Comparison of ENCODE assay signal across 20 cellular contexts in the genomic region with DNA sequence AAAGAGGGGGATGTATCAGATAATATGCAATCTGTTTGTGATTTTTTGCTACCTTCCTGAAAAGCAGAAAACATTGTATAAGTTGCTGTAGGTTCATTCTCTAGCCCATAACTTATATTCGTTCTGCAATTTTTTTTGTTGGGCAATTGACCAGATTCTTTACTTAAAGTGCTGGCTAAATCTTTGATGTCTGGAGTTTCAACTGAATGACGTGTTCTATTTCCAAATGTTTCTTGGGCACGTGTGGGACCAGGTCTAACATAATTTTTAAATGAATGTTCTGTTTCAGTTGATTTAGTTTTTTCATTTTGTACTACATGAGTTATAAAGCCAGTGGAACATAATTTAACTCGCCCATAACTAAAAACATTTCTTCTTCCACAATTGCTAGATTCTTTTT.
"Had no signal": no experiment of that assay in that cellular context is flagged by ENCODE, and none has a peak within 500 bp of the region (broad histone marks: within the 10 kb centered on the region; RNA-seq: fewer than 3 reads in every experiment).

No MANE protein-coding gene starts in this region.

- H3K27ac Mint-ChIP-seq: nephron progenitor cell; stimulated activated naive CD8-positive, alpha-beta T cell treated with anti-CD3 and anti-CD28 coated beads, Interleukin-15, Interleukin-2, amounts not matched to agents 100 ng/mL and 50 ng/mL, for 24 hours; T-cell had no signal

- H3K36me3 ChIP-seq: uterus had no signal

- H3K27ac ChIP-seq: gastrocnemius medialis, parathyroid adenoma, testis, uterus, WERI-Rb-1 had no signal

- H2AFZ ChIP-seq: parathyroid adenoma had no signal

- H3K4me1 ChIP-seq: uterus had no signal

- H3K27me3 ChIP-seq: gastrocnemius medialis, testis, uterus had no signal

- H3K9me3 ChIP-seq: gastrocnemius medialis, mucosa of descending colon, testis, uterus had no signal

- H3K9ac ChIP-seq: parathyroid adenoma had no signal

- H3K27me3 Mint-ChIP-seq: stimulated activated naive CD8-positive, alpha-beta T cell treated with anti-CD3 and anti-CD28 coated beads, Interleukin-15, Interleukin-2, amounts not matched to agents 100 ng/mL and 50 ng/mL, for 24 hours; T-cell had no signal

- H3K4me3 ChIP-seq: gastrocnemius medialis, mucosa of descending colon, testis, uterus had no signal

- ATAC-seq: gastrocnemius medialis, left cardiac atrium, right cardiac atrium, T-cell had no signal

- H3K9me3 Mint-ChIP-seq: stimulated activated naive CD8-positive, alpha-beta T cell treated with anti-CD3 and anti-CD28 coated beads, Interleukin-15, Interleukin-2, amounts not matched to agents 100 ng/mL and 50 ng/mL, for 24 hours; T-cell had no signal

- DNase-seq: activated CD4-positive, CD25-positive, alpha-beta regulatory T cell treated with anti-CD3 and anti-CD28 coated beads, Interleukin-2, amount 50 U/mL, for 72 hours; activated gamma-delta T cell; activated naive CD4-positive, alpha-beta T cell treated with anti-CD3 and anti-CD28 coated beads, Interleukin-2, amount 50 U/mL, for 16 hours; activated T-cell treated with anti-CD3 and anti-CD28 coated beads, Interleukin-2, amount 50 U/mL, for 48 hours; effector CD4-positive, alpha-beta T cell; gastrocnemius medialis; head of caudate nucleus; left cardiac atrium; mesendoderm; mucosa of descending colon; nephron progenitor cell; right cardiac atrium; stimulated activated CD4-positive, alpha-beta T cell treated with anti-CD3 and anti-CD28 coated beads, Interleukin-12 subunit alpha, Interleukin-12 subunit beta, amount 100 ng/mL, for 4 hours; stimulated activated CD4-positive, alpha-beta T cell treated with anti-CD3 and anti-CD28 coated beads, Interleukin-4, amount 100 ng/mL, for 4 hours; T-cell; testis; uterus; WERI-Rb-1 had no signal

- H3K4me3 Mint-ChIP-seq: nephron progenitor cell; stimulated activated naive CD8-positive, alpha-beta T cell treated with anti-CD3 and anti-CD28 coated beads, Interleukin-15, Interleukin-2, amounts not matched to agents 100 ng/mL and 50 ng/mL, for 24 hours; T-cell had no signal
